9 cellular contexts compared by ENCODE assay signal in the genomic region with DNA sequence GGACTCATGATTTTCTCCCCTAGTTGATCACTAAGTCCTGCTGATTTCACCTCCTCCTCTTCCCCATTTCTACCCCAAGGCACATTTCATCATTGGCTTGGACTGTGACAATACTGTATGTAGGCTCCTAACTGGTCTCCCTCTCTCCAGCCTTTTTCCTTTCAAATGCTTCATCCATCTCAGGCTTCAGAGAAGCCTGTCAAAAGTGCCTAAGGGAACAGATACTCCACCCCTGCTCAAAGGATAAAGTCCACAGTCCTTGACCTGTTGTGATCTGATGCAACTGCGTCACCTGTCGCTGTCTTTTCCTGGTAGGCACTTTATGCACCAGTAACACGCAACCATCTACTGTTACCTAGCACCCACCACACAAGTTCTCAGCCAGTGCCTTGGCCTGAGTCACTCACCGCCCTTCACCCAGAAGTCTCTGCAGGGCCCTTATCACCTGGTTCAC. TPM values are rescaled to one million over a fixed set of nuclear protein-coding genes. Genes with fewer than 3 reads are reported as not detected.
A peak's percentile ranks its signal among the peaks of the same experiment; 100 is the strongest.
DNase-seq lines count a peak whose midpoint lies in the region; ATAC-seq, FAIRE-seq and TF ChIP-seq lines count a peak whose summit lies in the region.
"Had no signal": no experiment of that assay in that cellular context is flagged by ENCODE, and none has a peak within 500 bp of the region (broad histone marks: within the 10 kb centered on the region; RNA-seq: fewer than 3 reads in every experiment).

No MANE protein-coding gene starts in this region.

- BruUV-seq in K562 (replicated peaks; lab: Mats Ljungman, UMichigan), result no TSS peak

- peaks cover 4 to 18% of the 10 kb centered on the region in 2 experiments; a peak in 4 of 5 replicates for H3K4me1 ChIP-seq in K562 (replicated peaks in 1 of 2; ENCODE audit: control insufficient read depth in 2 of 2, insufficient read depth in 2 of 2, low read length in 2 of 2)

- no peak overlapping the region for H3K4me2 ChIP-seq in K562 (ENCODE audit: insufficient read depth, low read length)

- no peaks in the 10 kb centered on the region for H3K9me3 ChIP-seq in K562 (replicated peaks; ENCODE audit: control insufficient read depth, insufficient read depth, low read depth, low read length)
- H3K9me3 ChIP-seq: neutrophil had no signal

- TF ChIP-seq EP300 in K562 (IDR thresholded peaks at IDR 0.05; ENCODE audit: low read length), result no peak

- H3K9ac ChIP-seq in K562 (ENCODE audit: insufficient read depth in 1 of 2, low read depth in 2 of 2, low read length in 2 of 2), result no peak overlapping the region

- no peaks in the 10 kb centered on the region for H3K79me2 ChIP-seq in K562 (ENCODE audit: control insufficient read depth, insufficient read depth, low read length)

- H3K36me3 Mint-ChIP-seq in nephron progenitor cell (ENCODE audit: low read depth), result peaks cover 28% of the 10 kb centered on the region

- no peak for FAIRE-seq in K562 (lab: Jason Lieb, UNC)

- no peak overlapping the region for H3K27ac ChIP-seq in K562 (ENCODE audit: extremely low read depth, low read depth, low read length)
- H3K27ac ChIP-seq: neutrophil had no signal

- POLR2A ChIA-PET in K562 (lab: Yijun Ruan, JAX), result interaction anchor here (1.1 to 1.7 kb wide), 4 partner anchors 9 to 16 kb away, joined by 3 to 6 read pairs (median 4); a partner anchor contains a TSS
- POLR2A ChIA-PET in GM10248 (lab: Yijun Ruan, JAX), result no interaction called here

- no peaks in the 10 kb centered on the region for H3K27me3 ChIP-seq in K562 (ENCODE audit: control insufficient read depth in 2 of 2, insufficient read depth in 2 of 2, low read length in 2 of 2)
- H3K27me3 ChIP-seq: neutrophil had no signal

- peaks cover 38% of the 10 kb centered on the region for H3K4me1 Mint-ChIP-seq in nephron progenitor cell

- H3K9me3 Mint-ChIP-seq in nephron progenitor cell, result no peaks in the 10 kb centered on the region

- no peak for TF ChIP-seq POLR2A in K562 (conservative IDR thresholded peaks at IDR 0.05)

- DNase-seq in DMS53 (lab: John Stamatoyannopoulos, UW) (peak; percentile 98), NCI-H2029 (lab: John Stamatoyannopoulos, UW) (peak; percentile 92), K562 (ENCODE audit: extremely low read depth in 1 of 4, low spot score in 3 of 4) (peak in 1 of 4 experiments; percentile 30), nephron progenitor cell (no peak), hepatic stellate cell (ENCODE audit: low spot score) (no peak), GM10248 (ENCODE audit: extremely low spot score) (no peak), islet precursor cell (no peak)

- no peak overlapping the region for H3K4me3 Mint-ChIP-seq in nephron progenitor cell

- no peak overlapping the region for H2AFZ ChIP-seq in K562 (ENCODE audit: low read depth, low read length)

- H3K27me3 Mint-ChIP-seq in nephron progenitor cell (ENCODE audit: low read depth, poor library complexity), result no peaks in the 10 kb centered on the region

- TF ChIP-seq RAD21 in K562 (CRISPR knock-in tag; conservative IDR thresholded peaks at IDR 0.05 in 1 of 2, IDR thresholded peaks at IDR 0.05 in 1 of 2), result no peak

- CTCF ChIA-PET in K562 (lab: Yijun Ruan, JAX; ENCODE audit: low intra/inter-chr PET ratio), result no interaction called here
- CTCF ChIA-PET in GM10248 (lab: Yijun Ruan, JAX), result interaction anchor here (1.2 to 4.9 kb wide), 8 partner anchors 8 to 105 kb away, joined by 3 to 40 read pairs (median 4); no protein-coding TSS in a partner anchor

- no peaks in the 10 kb centered on the region for H4K20me1 ChIP-seq in K562 (replicated peaks; ENCODE audit: control insufficient read depth, insufficient read depth, low read length)

- WGBS in K562 (ENCODE audit: insufficient coverage, low coverage, missing lambda C conversion rate), result 67% methylated on average over 4 of the region's 4 CpGs

- no peaks in the 10 kb centered on the region for H3K36me3 ChIP-seq in K562 (ENCODE audit: control insufficient read depth, insufficient read depth, low read length)
- H3K36me3 ChIP-seq: neutrophil had no signal

- in situ Hi-C loops in K562 (cut with MboI), result no loop called here

- H3K4me3 ChIP-seq in K562, result no peak overlapping the region

- no peaks in the 10 kb centered on the region for H3K9me1 ChIP-seq in K562 (ENCODE audit: control insufficient read depth, insufficient read depth, low read length)

- ATAC-seq in K562 (peak; percentile 60), HG02973 (IDR thresholded peaks at IDR 0.05; ENCODE audit: unreplicated experiment) (no peak)

- no peak for TF ChIP-seq CTCF in K562 (IDR thresholded peaks at IDR 0.05 in 2 of 3, conservative IDR thresholded peaks at IDR 0.05 in 1 of 3; ENCODE audit: insufficient read depth in 2 of 3, low read depth in 1 of 3, low read length in 3 of 3)
- no peak for TF ChIP-seq CTCF in nephron progenitor cell (IDR thresholded peaks at IDR 0.05)
- TF ChIP-seq CTCF in GM10248 (IDR thresholded peaks at IDR 0.05; ENCODE audit: control extremely low read depth, extremely low read depth, low read depth, missing control alignments), result no peak

- H3K27ac Mint-ChIP-seq in nephron progenitor cell, result peak overlapping the region; percentile 0

- intact Hi-C loops in K562 (cut with micrococcal nuclease), result no loop called here

TF ChIP-seq in K562, 482 proteins besides CTCF, POLR2A, EP300 and RAD21 (continues in another document):
- peak; percentile 30; the same call in 1 of the 2 replicates for TF ChIP-seq RFX1 (IDR thresholded peaks at IDR 0.05)

RNA-seq across cellular contexts. Expression of a gene that starts 12.8 kb away (rescaled TPM):
- 31.3 and 49.9 TPM in 2 replicates for total RNA-seq in K562 (2011; cell fraction: chromatin; rRNA removed; ENCODE audit: low replicate concordance)
- total RNA-seq in K562 (2011; cell fraction: nucleolus; rRNA removed), result 18.7 and 26.6 TPM in 2 replicates
- total RNA-seq in K562 (2011; cell fraction: nucleoplasm; rRNA removed), result 35.0 and 62.6 TPM in 2 replicates
- total RNA-seq in K562 (2014; rRNA removed), result 17.8 and 17.9 TPM in 2 replicates
- total RNA-seq in K562 (2014; rRNA removed; fragmentation: Illumina TruSeq; extraction: Trizol), result 19.3 and 20.0 TPM in 2 replicates
- 25.8 TPM in 2 replicates for total RNA-seq in K562 (2015; rRNA removed; fragmentation: Illumina TruSeq; extraction: Trizol)
- total RNA-seq in K562 (2021), result 16.6 and 18.4 TPM in 2 replicates
- 17.3 and 21.0 TPM in 2 replicates for polyA plus RNA-seq in K562 (2011; rRNA removed)
- 5.9 and 9.0 TPM in 2 replicates for polyA plus RNA-seq in K562 (2011; cell fraction: cytosol; rRNA removed)
- polyA plus RNA-seq in K562 (2011; cell fraction: nucleus; rRNA removed), result 10.3 and 14.5 TPM in 2 replicates
- polyA plus RNA-seq in K562 (2012), result 14.0 and 25.8 TPM in 2 replicates
- 16.9 and 18.9 TPM in 2 replicates for polyA plus RNA-seq in K562 (2014; fragmentation: Illumina TruSeq; extraction: Trizol)
- 1 to 10 TPM; 6.1 to 8.8 TPM for polyA plus RNA-seq in K562 (2014; fragmentation: Nextera tagmentation; extraction: Ambion mirVana)
- polyA plus RNA-seq in K562 (2014; rRNA removed), result 10.1 and 14.9 TPM in 2 replicates
- 47.7 and 52.6 TPM in 2 replicates for polyA minus RNA-seq in K562 (2011; rRNA and poly(A)+ RNA removed)
- 10.3 and 19.3 TPM in 2 replicates for polyA minus RNA-seq in K562 (2011; cell fraction: cytosol; rRNA and poly(A)+ RNA removed)
- polyA minus RNA-seq in K562 (2011; cell fraction: nucleus; rRNA and poly(A)+ RNA removed), result 16.0 and 24.0 TPM in 2 replicates

RNA-seq across cellular contexts. Expression of a gene that starts 50.7 kb away (rescaled TPM):
- total RNA-seq in K562 (2011; cell fraction: chromatin; rRNA removed; ENCODE audit: low replicate concordance), result 1.3 and 1.8 TPM in 2 replicates
- 0.50 and 0.66 TPM in 2 replicates for total RNA-seq in K562 (2011; cell fraction: nucleolus; rRNA removed)
- total RNA-seq in K562 (2011; cell fraction: nucleoplasm; rRNA removed), result 1.5 and 5.1 TPM in 2 replicates
- 3.6 and 3.7 TPM in 2 replicates for total RNA-seq in K562 (2014; rRNA removed)
- 6.4 and 7.4 TPM in 2 replicates for total RNA-seq in K562 (2014; rRNA removed; fragmentation: Illumina TruSeq; extraction: Trizol)
- 12.0 and 15.6 TPM in 2 replicates for total RNA-seq in K562 (2015; rRNA removed; fragmentation: Illumina TruSeq; extraction: Trizol)
- total RNA-seq in K562 (2021), result 3.7 and 4.8 TPM in 2 replicates
- polyA plus RNA-seq in K562 (2011; rRNA removed), result 0.38 and 4.8 TPM in 2 replicates
- polyA plus RNA-seq in K562 (2011; cell fraction: cytosol; rRNA removed), result 1.2 TPM in 1 of 2 replicates, not detected in the other
- 0.07 and 1.3 TPM in 2 replicates for polyA plus RNA-seq in K562 (2011; cell fraction: nucleus; rRNA removed)
- 15.5 and 15.6 TPM in 2 replicates for polyA plus RNA-seq in K562 (2012)
- polyA plus RNA-seq in K562 (2014; fragmentation: Illumina TruSeq; extraction: Trizol), result 5.5 and 6.9 TPM in 2 replicates
- polyA plus RNA-seq in K562 (2014; fragmentation: Nextera tagmentation; extraction: Ambion mirVana), result 10 to 100 TPM; 11.8 to 12.4 TPM
- polyA plus RNA-seq in K562 (2014; rRNA removed), result 5.0 and 5.9 TPM in 2 replicates
- 0.27 and 3.5 TPM in 2 replicates for polyA minus RNA-seq in K562 (2011; rRNA and poly(A)+ RNA removed)
- 1.0 TPM in 1 of 2 replicates, not detected in the other for polyA minus RNA-seq in K562 (2011; cell fraction: cytosol; rRNA and poly(A)+ RNA removed)
- 0.56 and 0.81 TPM in 2 replicates for polyA minus RNA-seq in K562 (2011; cell fraction: nucleus; rRNA and poly(A)+ RNA removed)

RNA-seq across cellular contexts. Expression of a gene that starts 52.6 kb away (rescaled TPM):
- 34.2 and 138 TPM in 2 replicates for total RNA-seq in K562 (2011; cell fraction: chromatin; rRNA removed; ENCODE audit: low replicate concordance)
- 17.2 and 22.5 TPM in 2 replicates for total RNA-seq in K562 (2011; cell fraction: nucleolus; rRNA removed)
- total RNA-seq in K562 (2011; cell fraction: nucleoplasm; rRNA removed), result 41.9 and 59.5 TPM in 2 replicates
- total RNA-seq in K562 (2014; rRNA removed), result 42.5 and 58.8 TPM in 2 replicates
- total RNA-seq in K562 (2014; rRNA removed; fragmentation: Illumina TruSeq; extraction: Trizol), result 94.6 and 113 TPM in 2 replicates
- total RNA-seq in K562 (2015; rRNA removed; fragmentation: Illumina TruSeq; extraction: Trizol), result 81.2 and 83.4 TPM in 2 replicates
- 67.7 and 70.2 TPM in 2 replicates for total RNA-seq in K562 (2021)
- 89.3 and 115 TPM in 2 replicates for polyA plus RNA-seq in K562 (2011; rRNA removed)
- polyA plus RNA-seq in K562 (2011; cell fraction: cytosol; rRNA removed), result 22.1 and 40.7 TPM in 2 replicates
- polyA plus RNA-seq in K562 (2011; cell fraction: nucleus; rRNA removed), result 42.9 and 80.8 TPM in 2 replicates
- 42.6 and 50.8 TPM in 2 replicates for polyA plus RNA-seq in K562 (2012)
- 65.0 and 70.5 TPM in 2 replicates for polyA plus RNA-seq in K562 (2014; fragmentation: Illumina TruSeq; extraction: Trizol)
- polyA plus RNA-seq in K562 (2014; fragmentation: Nextera tagmentation; extraction: Ambion mirVana), result 10 to 100 TPM; 29.6 to 43.1 TPM
- 55.1 and 57.5 TPM in 2 replicates for polyA plus RNA-seq in K562 (2014; rRNA removed)
- 215 and 219 TPM in 2 replicates for polyA minus RNA-seq in K562 (2011; rRNA and poly(A)+ RNA removed)
- polyA minus RNA-seq in K562 (2011; cell fraction: cytosol; rRNA and poly(A)+ RNA removed), result 58.7 and 70.0 TPM in 2 replicates
- 25.0 and 62.5 TPM in 2 replicates for polyA minus RNA-seq in K562 (2011; cell fraction: nucleus; rRNA and poly(A)+ RNA removed)

Comparison
In these comparisons a context has a peak if more than half of its experiments do, and no peak if none do; other contexts are left out.
1. DNase-seq: peak in DMS53 (single experiment) and NCI-H2029 (single experiment); none in nephron progenitor cell (single experiment), hepatic stellate cell (single experiment), GM10248 (single experiment) and islet precursor cell (single experiment).